In genomic region chr5:7876867-7877266, GRCh38 we compare ENCODE assay signal across 10 cellular contexts. TPM values are rescaled to one million over a fixed set of nuclear protein-coding genes. Genes with fewer than 3 reads are reported as not detected.
DNase-seq lines count a peak whose midpoint lies in the region; ATAC-seq, FAIRE-seq and TF ChIP-seq lines count a peak whose summit lies in the region.
"Had no signal": no experiment of that assay in that cellular context is flagged by ENCODE, and none has a peak within 500 bp of the region (broad histone marks: within the 10 kb centered on the region; RNA-seq: fewer than 3 reads in every experiment).

No MANE protein-coding gene starts in this region.

- H3K36me3 ChIP-seq in smooth muscle cell (ENCODE audit: low read depth) (peaks cover 11% of the 10 kb centered on the region), kidney (ENCODE audit: control insufficient read depth in 1 of 2, insufficient read depth in 2 of 2, low read length in 2 of 2) (peaks cover 20 to 52% of the 10 kb centered on the region in 2 donors)

- H3K4me3 ChIP-seq in smooth muscle cell (no peak overlapping the region), kidney (ENCODE audit: low read length in 2 of 2) (no peak overlapping the region)

- H3K9me3 Mint-ChIP-seq in activated CD4-positive, alpha-beta memory T cell treated with anti-CD3 and anti-CD28 coated beads for 36 hours, result no peaks in the 10 kb centered on the region

- POLR2A ChIA-PET in activated CD4-positive, alpha-beta memory T cell treated with anti-CD3 and anti-CD28 coated beads for 36 hours (lab: Charles Lee), result interaction anchor here (1.0 to 1.8 kb wide), 3 partner anchors 12 to 19 kb away, joined by 3 to 5 read pairs (median 5); no protein-coding TSS in a partner anchor

- H3K4me1 Mint-ChIP-seq in activated CD4-positive, alpha-beta memory T cell treated with anti-CD3 and anti-CD28 coated beads for 36 hours (ENCODE audit: low read depth), result peaks cover 70% of the 10 kb centered on the region

- CTCF ChIA-PET in activated CD4-positive, alpha-beta memory T cell treated with anti-CD3 and anti-CD28 coated beads for 36 hours (lab: Charles Lee), result interaction anchor here (1.2 to 2.9 kb wide), 3 partner anchors 10 to 19 kb away, joined by 3 to 19 read pairs (median 5); no protein-coding TSS in a partner anchor

- FAIRE-seq in kidney (lab: Jason Lieb, UNC), result no peak

- peak; percentile 32 for DNase-seq in activated naive CD4-positive, alpha-beta T cell treated with Interleukin-2 at 50 U/mL for 16 hours
- no peak for DNase-seq in activated naive CD4-positive, alpha-beta T cell treated with anti-CD3 and anti-CD28 coated beads, Interleukin-2, amount 50 U/mL, for 16 hours
- DNase-seq in activated CD4-positive, alpha-beta memory T cell treated with anti-CD3 and anti-CD28 coated beads for 36 hours, result peak; percentile 64
- no peak for DNase-seq in smooth muscle cell (lab: John Stamatoyannopoulos, UW; ENCODE audit: unreplicated experiment)
- DNase-seq in NCI-H345 treated with DMSO at 0.1 percent for 48 hours (lab: John Stamatoyannopoulos, UW; ENCODE audit: unreplicated experiment), result no peak
- no peak for DNase-seq in kidney
- no peak for DNase-seq in NCI-H1436 treated with DMSO at 0.1 percent for 48 hours (lab: John Stamatoyannopoulos, UW)

- 69% methylated on average over 3 of the region's 3 CpGs for WGBS in smooth muscle cell (ENCODE audit: low lambda C conversion rate)

- H2AFZ ChIP-seq in smooth muscle cell (ENCODE audit: low read depth), result no peak overlapping the region

- TF ChIP-seq CTCF in smooth muscle cell (IDR thresholded peaks at IDR 0.05; ENCODE audit: borderline replicate concordance, insufficient read depth, poor library complexity, severe bottlenecking), result no peak
- no peak for TF ChIP-seq CTCF in kidney (IDR thresholded peaks at IDR 0.05; ENCODE audit: borderline replicate concordance, extremely low read depth, insufficient read depth)

- no peak overlapping the region for H3K9ac ChIP-seq in smooth muscle cell (ENCODE audit: low read depth)
- H3K9ac ChIP-seq in kidney (ENCODE audit: low read length in 2 of 2), result no peak overlapping the region

- no peaks in the 10 kb centered on the region for H3K27me3 Mint-ChIP-seq in activated CD4-positive, alpha-beta memory T cell treated with anti-CD3 and anti-CD28 coated beads for 36 hours

- H3K4me1 ChIP-seq in smooth muscle cell (ENCODE audit: low read depth), result no peaks in the 10 kb centered on the region
- H3K4me1 ChIP-seq in kidney (ENCODE audit: control insufficient read depth in 1 of 2, insufficient read depth in 1 of 2, low read depth in 1 of 2, low read length in 2 of 2), result peaks cover 1 to 8% of the 10 kb centered on the region in 2 donors

- intact Hi-C loops in activated CD4-positive, alpha-beta memory T cell treated with anti-CD3 and anti-CD28 coated beads for 36 hours (cut with micrococcal nuclease), result loop anchor here (10.0 kb wide), 2 partner anchors 578 to 1382 kb away; no protein-coding TSS in a partner anchor
- intact Hi-C loops in kidney (cut with DNase I), result no loop called here

- H4K20me1 ChIP-seq in smooth muscle cell (ENCODE audit: low read depth), result peaks cover 64% of the 10 kb centered on the region

- H3K27me3 ChIP-seq in smooth muscle cell (ENCODE audit: low read depth), result no peaks in the 10 kb centered on the region

- H3K79me2 ChIP-seq in smooth muscle cell (ENCODE audit: low read depth), result peaks cover 44% of the 10 kb centered on the region

- H3K4me3 Mint-ChIP-seq in activated CD4-positive, alpha-beta memory T cell treated with anti-CD3 and anti-CD28 coated beads for 36 hours, result no peak overlapping the region

- H3F3A ChIP-seq in smooth muscle cell (ENCODE audit: low read depth), result peaks cover 3% of the 10 kb centered on the region

- H3K9me3 ChIP-seq in smooth muscle cell (replicated peaks; ENCODE audit: low read depth), result no peaks in the 10 kb centered on the region
- peaks cover 0 to 7% of the 10 kb centered on the region in 2 donors for H3K9me3 ChIP-seq in kidney (ENCODE audit: control insufficient read depth in 1 of 2, low read length in 2 of 2)

- peak; percentile 69 for ATAC-seq in HG02973 (IDR thresholded peaks at IDR 0.05; ENCODE audit: unreplicated experiment)

- no peak overlapping the region for H3K27ac Mint-ChIP-seq in activated CD4-positive, alpha-beta memory T cell treated with anti-CD3 and anti-CD28 coated beads for 36 hours

- H3K4me2 ChIP-seq in smooth muscle cell, result no peak overlapping the region

- H3K27ac ChIP-seq in smooth muscle cell (ENCODE audit: low read depth) (peak overlapping the region; percentile 15), kidney (ENCODE audit: low read depth in 2 of 2, low read length in 2 of 2) (no peak overlapping the region)
- H3K27ac ChIP-seq: C4-2B had no signal

- H3K36me3 Mint-ChIP-seq in activated CD4-positive, alpha-beta memory T cell treated with anti-CD3 and anti-CD28 coated beads for 36 hours, result peaks cover 60% of the 10 kb centered on the region

RNA-seq across cellular contexts. Expression of gene MTRR, which starts 7.9 kb away (rescaled TPM):
- total RNA-seq in activated CD4-positive, alpha-beta memory T cell treated with anti-CD3 and anti-CD28 coated beads for 36 hours, result 10 to 100 TPM; 45.2 to 47.1 TPM
- 23.7 and 24.5 TPM in 2 replicates for total RNA-seq in smooth muscle cell
- polyA plus RNA-seq in smooth muscle cell, result 16.2 and 18.3 TPM in 2 replicates
- 75.8 TPM for total RNA-seq in kidney
- 19.6 TPM for polyA plus RNA-seq in kidney (ENCODE audit: insufficient read depth, low read depth, low replicate concordance)

RNA-seq across cellular contexts. Expression of gene FASTKD3, which starts 8.0 kb away (rescaled TPM):
- total RNA-seq in activated CD4-positive, alpha-beta memory T cell treated with anti-CD3 and anti-CD28 coated beads for 36 hours, result 1 to 10 TPM; 6.9 to 7.5 TPM
- total RNA-seq in smooth muscle cell (16.5 and 18.0 TPM in 2 replicates), kidney (11.3 TPM)
- polyA plus RNA-seq in smooth muscle cell (4.6 and 12.6 TPM in 2 replicates), kidney (ENCODE audit: insufficient read depth, low read depth, low replicate concordance) (15.3 TPM)

RNA-seq across cellular contexts. Expression of gene CFAP90, which starts 25.9 kb away (rescaled TPM):
- not detected for total RNA-seq in activated CD4-positive, alpha-beta memory T cell treated with anti-CD3 and anti-CD28 coated beads for 36 hours
- total RNA-seq in smooth muscle cell, result 0.22 TPM in 1 of 2 replicates, not detected in the other
- polyA plus RNA-seq in smooth muscle cell, result 0.82 and 1.1 TPM in 2 replicates
- total RNA-seq in kidney, result 3.6 TPM
- polyA plus RNA-seq in kidney (ENCODE audit: insufficient read depth, low read depth, low replicate concordance), result 7.7 TPM
- total RNA-seq: epithelial cell of proximal tubule had no signal

Comparison
In these comparisons a context has a peak if more than half of its experiments do, and no peak if none do; other contexts are left out.
1. DNase-seq: peak in activated naive CD4-positive, alpha-beta T cell treated with Interleukin-2 at 50 U/mL for 16 hours (single experiment) and activated CD4-positive, alpha-beta memory T cell treated with anti-CD3 and anti-CD28 coated beads for 36 hours (single experiment); none in activated naive CD4-positive, alpha-beta T cell treated with anti-CD3 and anti-CD28 coated beads, Interleukin-2, amount 50 U/mL, for 16 hours (single experiment), smooth muscle cell (single experiment), NCI-H345 treated with DMSO at 0.1 percent for 48 hours (single experiment), kidney (single experiment) and NCI-H1436 treated with DMSO at 0.1 percent for 48 hours (single experiment).